ENCODE assay signal across 8 cellular contexts in the genomic region with DNA sequence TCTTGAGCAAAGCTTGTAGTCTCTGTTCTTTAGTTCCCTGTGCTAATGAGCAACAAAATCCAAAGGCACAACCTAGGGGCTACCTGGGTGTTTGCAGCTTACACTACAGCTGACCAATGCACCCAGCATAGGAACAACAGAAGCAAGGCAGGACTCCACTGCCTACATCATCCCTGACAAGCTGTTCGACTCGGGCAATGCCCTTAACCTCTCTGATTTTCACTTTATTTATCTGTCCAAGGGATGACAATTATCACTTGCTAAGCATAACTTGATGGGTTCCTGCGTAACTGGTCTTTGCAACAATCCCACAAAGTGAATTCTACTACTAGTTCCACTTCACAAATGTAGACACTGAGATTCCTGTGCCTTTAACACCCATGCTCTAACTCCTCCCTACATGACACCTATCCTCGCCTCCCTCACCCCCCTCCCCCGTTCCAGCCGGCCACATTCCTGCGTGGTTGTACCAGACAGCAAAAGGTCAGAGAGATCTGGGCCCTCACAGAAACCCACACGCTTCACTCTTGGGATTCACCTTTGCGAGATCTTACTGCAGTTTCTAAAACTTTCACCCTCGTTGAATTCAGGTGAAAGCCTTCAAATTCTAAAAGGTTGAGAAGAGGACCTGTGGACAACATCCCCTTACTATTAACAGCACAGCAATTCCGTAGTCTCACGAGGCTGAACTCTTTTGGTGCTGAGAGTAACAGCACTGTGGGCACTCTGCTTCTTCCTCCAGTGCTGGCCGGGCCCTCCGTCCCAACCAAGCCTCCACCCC. TPM values are rescaled to one million over a fixed set of nuclear protein-coding genes. Genes with fewer than 3 reads are reported as not detected.
A peak's percentile ranks its signal among the peaks of the same experiment; 100 is the strongest.
DNase-seq lines count a peak whose midpoint lies in the region; ATAC-seq and TF ChIP-seq lines count a peak whose summit lies in the region.

No MANE protein-coding gene starts in this region.

- H3K4me1 ChIP-seq in KMS-11 (ENCODE audit: low read depth, poor library complexity, severe bottlenecking) (peaks cover 21% of the 10 kb centered on the region), upper lobe of right lung (peaks cover 17% of the 10 kb centered on the region)

- H3K4me3 ChIP-seq in KMS-11 (IDR thresholded peaks at IDR 0.05; ENCODE audit: insufficient read depth, low read depth, low read length) (no peak overlapping the region), fibroblast of villous mesenchyme (ENCODE audit: low read depth, low read length) (peak overlapping the region; percentile 95), upper lobe of right lung (peak overlapping the region; percentile 96)

- peak overlapping the region; percentile 79 for H3K4me3 Mint-ChIP-seq in Calu3 (ENCODE audit: low read depth, unreplicated experiment)

- H3K36me3 ChIP-seq in KMS-11 (ENCODE audit: insufficient read depth): no peaks in the 10 kb centered on the region
- H3K36me3 ChIP-seq in upper lobe of right lung: no peaks in the 10 kb centered on the region

- intact Hi-C loops in Calu3 (cut with micrococcal nuclease; ENCODE audit: unreplicated experiment) (no loop called here), upper lobe of right lung (cut with DNase I) (no loop called here)

- peak overlapping the region; percentile 70 for H3K4me2 ChIP-seq in KMS-11

- BruUV-seq in Calu3 (replicated peaks; lab: Mats Ljungman, UMichigan): TSS peak; percentile 53

- H3K27ac ChIP-seq in KMS-11 (peak overlapping the region; percentile 44), upper lobe of right lung (peak overlapping the region; percentile 90)

- H4K20me1 ChIP-seq in KMS-11 (ENCODE audit: insufficient read depth): no peaks in the 10 kb centered on the region

- H3K27me3 ChIP-seq in KMS-11 (ENCODE audit: insufficient read depth, low read depth) (no peaks in the 10 kb centered on the region), upper lobe of right lung (no peaks in the 10 kb centered on the region)

- no peaks in the 10 kb centered on the region for H3K27me3 Mint-ChIP-seq in Calu3 (ENCODE audit: unreplicated experiment)

- H3K9me3 Mint-ChIP-seq in Calu3 (ENCODE audit: low read depth, unreplicated experiment): no peaks in the 10 kb centered on the region

- H3K27ac Mint-ChIP-seq in Calu3 (ENCODE audit: unreplicated experiment): peak overlapping the region; percentile 62

- peaks cover 38% of the 10 kb centered on the region for H3K36me3 Mint-ChIP-seq in Calu3 (ENCODE audit: insufficient read depth, unreplicated experiment)

- TF ChIP-seq CTCF in Calu3 (IDR thresholded peaks at IDR 0.05; ENCODE audit: unreplicated experiment) (no peak), KMS-11 (conservative IDR thresholded peaks at IDR 0.05; ENCODE audit: low read depth, low read length) (no peak), fibroblast of villous mesenchyme (IDR thresholded peaks at IDR 0.05; ENCODE audit: insufficient read depth, low read depth, low read length) (no peak), omental fat pad (IDR thresholded peaks at IDR 0.05) (no peak), upper lobe of right lung (IDR thresholded peaks at IDR 0.05) (no peak)

- CTCF ChIA-PET in Calu3 (lab: Charles Lee): no interaction called here

- H3K79me2 ChIP-seq in KMS-11 (ENCODE audit: insufficient read depth, low read depth): peaks cover 61% of the 10 kb centered on the region

- no peaks in the 10 kb centered on the region for H3K9me3 ChIP-seq in upper lobe of right lung

- H2AFZ ChIP-seq in KMS-11 (ENCODE audit: low read depth): peak overlapping the region; percentile 72

- DNase-seq in Calu3 (peak; percentile 28), fibroblast of villous mesenchyme (ENCODE audit: low read depth) (peak; percentile 77), omental fat pad (ENCODE audit: low spot score) (peak; percentile 51), upper lobe of right lung (peak; percentile 76), putamen (ENCODE audit: low spot score) (no peak)
- DNase-seq in activated T-cell treated with anti-CD3 and anti-CD28 coated beads, Interleukin-2, amount 50 U/mL, for 1 hour: peak; percentile 36

- H3K4me1 Mint-ChIP-seq in Calu3 (ENCODE audit: low read depth, unreplicated experiment): peaks cover 25% of the 10 kb centered on the region

- peak overlapping the region; percentile 64; the same call in 1 of the 2 replicates for H3K9ac ChIP-seq in KMS-11

- peak; percentile 55 for ATAC-seq in omental fat pad (ENCODE audit: low FRiP score)
- peak; percentile 33 for ATAC-seq in upper lobe of right lung
- ATAC-seq in GM21737 (IDR thresholded peaks at IDR 0.05; ENCODE audit: unreplicated experiment): no peak

RNA-seq across cellular contexts. Expression of gene IPPK, which starts 1.0 kb away (rescaled TPM):
- 8.9 and 9.5 TPM in 2 replicates for total RNA-seq in Calu3 (2022)
- 10.4 and 10.6 TPM in 2 replicates for total RNA-seq in fibroblast of villous mesenchyme
- total RNA-seq in omental fat pad: 10 to 100 TPM in 3 of 4 donors, 1 to 10 TPM in 1; 10.0 to 26.2 (median 12.5) TPM
- 9.6 TPM for total RNA-seq in upper lobe of right lung
